ENCODE assay signal across 1 cellular context in genomic region chr18:9708882-9709877, GRCh38.
TF ChIP-seq lines count a peak whose summit lies in the region.

No MANE protein-coding gene starts in this region.

TF ChIP-seq in K562, 482 proteins besides CTCF, POLR2A, EP300 and RAD21 (continued from another document):
- TF ChIP-seq ZNF79 (CRISPR knock-in tag; IDR thresholded peaks at IDR 0.05; ENCODE audit: low read depth) (no peak), NUFIP1 (IDR thresholded peaks at IDR 0.05; ENCODE audit: partially characterized antibody) (no peak), ZNF217 (CRISPR knock-in tag; IDR thresholded peaks at IDR 0.05) (no peak), MAZ (CRISPR knock-in tag; conservative IDR thresholded peaks at IDR 0.05 in 1 of 2, IDR thresholded peaks at IDR 0.05 in 1 of 2) (0 out of 4 replicates have a peak, but pooled peaks of 1 of the 2 experiments have one; percentile 4), CHD1 (IDR thresholded peaks at IDR 0.05; ENCODE audit: low read length) (peak; percentile 59), RBM25 (IDR thresholded peaks at IDR 0.05; ENCODE audit: low read depth, low read length, severe bottlenecking) (no peak), MBD1 (CRISPR knock-in tag; IDR thresholded peaks at IDR 0.05) (0 out of 2 replicates have a peak, but pooled peaks have one; percentile 22), ZC3H4 (CRISPR knock-in tag; IDR thresholded peaks at IDR 0.05; ENCODE audit: borderline replicate concordance) (0 out of 2 replicates have a peak, but pooled peaks have one; percentile 18), IFI16 (CRISPR knock-in tag; IDR thresholded peaks at IDR 0.05) (no peak), HOXB6 (CRISPR knock-in tag; IDR thresholded peaks at IDR 0.05; ENCODE audit: borderline replicate concordance) (no peak), FOXP1 (CRISPR knock-in tag; IDR thresholded peaks at IDR 0.05) (no peak), ZNF263 (CRISPR knock-in tag; IDR thresholded peaks at IDR 0.05; ENCODE audit: borderline replicate concordance) (peak; percentile 6; the same call in 1 of the 2 replicates), ARID3B (CRISPR knock-in tag; IDR thresholded peaks at IDR 0.05; ENCODE audit: borderline replicate concordance) (no peak), DLX4 (CRISPR knock-in tag; IDR thresholded peaks at IDR 0.05) (no peak), TOE1 (IDR thresholded peaks at IDR 0.05; ENCODE audit: borderline replicate concordance) (0 out of 2 replicates have a peak, but pooled peaks have one; percentile 3), TOE1 (CRISPR knock-in tag; IDR thresholded peaks at IDR 0.05; ENCODE audit: borderline replicate concordance, low read depth) (no peak), ZNF41 (CRISPR knock-in tag; conservative IDR thresholded peaks at IDR 0.05) (no peak), NCOA6 (IDR thresholded peaks at IDR 0.05) (0 out of 2 replicates have a peak, but pooled peaks have one; percentile 7), CREB1 (IDR thresholded peaks at IDR 0.05) (no peak), CREB1 (CRISPR knock-in tag; IDR thresholded peaks at IDR 0.05) (no peak), DPF2 (IDR thresholded peaks at IDR 0.05) (0 out of 2 replicates have a peak, but pooled peaks have one; percentile 21)
- TF ChIP-seq, protein P1, sequence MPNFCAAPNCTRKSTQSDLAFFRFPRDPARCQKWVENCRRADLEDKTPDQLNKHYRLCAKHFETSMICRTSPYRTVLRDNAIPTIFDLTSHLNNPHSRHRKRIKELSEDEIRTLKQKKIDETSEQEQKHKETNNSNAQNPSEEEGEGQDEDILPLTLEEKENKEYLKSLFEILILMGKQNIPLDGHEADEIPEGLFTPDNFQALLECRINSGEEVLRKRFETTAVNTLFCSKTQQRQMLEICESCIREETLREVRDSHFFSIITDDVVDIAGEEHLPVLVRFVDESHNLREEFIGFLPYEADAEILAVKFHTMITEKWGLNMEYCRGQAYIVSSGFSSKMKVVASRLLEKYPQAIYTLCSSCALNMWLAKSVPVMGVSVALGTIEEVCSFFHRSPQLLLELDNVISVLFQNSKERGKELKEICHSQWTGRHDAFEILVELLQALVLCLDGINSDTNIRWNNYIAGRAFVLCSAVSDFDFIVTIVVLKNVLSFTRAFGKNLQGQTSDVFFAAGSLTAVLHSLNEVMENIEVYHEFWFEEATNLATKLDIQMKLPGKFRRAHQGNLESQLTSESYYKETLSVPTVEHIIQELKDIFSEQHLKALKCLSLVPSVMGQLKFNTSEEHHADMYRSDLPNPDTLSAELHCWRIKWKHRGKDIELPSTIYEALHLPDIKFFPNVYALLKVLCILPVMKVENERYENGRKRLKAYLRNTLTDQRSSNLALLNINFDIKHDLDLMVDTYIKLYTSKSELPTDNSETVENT (CRISPR knock-in tag; IDR thresholded peaks at IDR 0.05) = 0 out of 2 replicates have a peak, but pooled peaks have one; percentile 7
- TF ChIP-seq, protein P2, sequence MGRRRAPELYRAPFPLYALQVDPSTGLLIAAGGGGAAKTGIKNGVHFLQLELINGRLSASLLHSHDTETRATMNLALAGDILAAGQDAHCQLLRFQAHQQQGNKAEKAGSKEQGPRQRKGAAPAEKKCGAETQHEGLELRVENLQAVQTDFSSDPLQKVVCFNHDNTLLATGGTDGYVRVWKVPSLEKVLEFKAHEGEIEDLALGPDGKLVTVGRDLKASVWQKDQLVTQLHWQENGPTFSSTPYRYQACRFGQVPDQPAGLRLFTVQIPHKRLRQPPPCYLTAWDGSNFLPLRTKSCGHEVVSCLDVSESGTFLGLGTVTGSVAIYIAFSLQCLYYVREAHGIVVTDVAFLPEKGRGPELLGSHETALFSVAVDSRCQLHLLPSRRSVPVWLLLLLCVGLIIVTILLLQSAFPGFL (CRISPR knock-in tag; IDR thresholded peaks at IDR 0.05) = no peak
- TF ChIP-seq, protein P3, sequence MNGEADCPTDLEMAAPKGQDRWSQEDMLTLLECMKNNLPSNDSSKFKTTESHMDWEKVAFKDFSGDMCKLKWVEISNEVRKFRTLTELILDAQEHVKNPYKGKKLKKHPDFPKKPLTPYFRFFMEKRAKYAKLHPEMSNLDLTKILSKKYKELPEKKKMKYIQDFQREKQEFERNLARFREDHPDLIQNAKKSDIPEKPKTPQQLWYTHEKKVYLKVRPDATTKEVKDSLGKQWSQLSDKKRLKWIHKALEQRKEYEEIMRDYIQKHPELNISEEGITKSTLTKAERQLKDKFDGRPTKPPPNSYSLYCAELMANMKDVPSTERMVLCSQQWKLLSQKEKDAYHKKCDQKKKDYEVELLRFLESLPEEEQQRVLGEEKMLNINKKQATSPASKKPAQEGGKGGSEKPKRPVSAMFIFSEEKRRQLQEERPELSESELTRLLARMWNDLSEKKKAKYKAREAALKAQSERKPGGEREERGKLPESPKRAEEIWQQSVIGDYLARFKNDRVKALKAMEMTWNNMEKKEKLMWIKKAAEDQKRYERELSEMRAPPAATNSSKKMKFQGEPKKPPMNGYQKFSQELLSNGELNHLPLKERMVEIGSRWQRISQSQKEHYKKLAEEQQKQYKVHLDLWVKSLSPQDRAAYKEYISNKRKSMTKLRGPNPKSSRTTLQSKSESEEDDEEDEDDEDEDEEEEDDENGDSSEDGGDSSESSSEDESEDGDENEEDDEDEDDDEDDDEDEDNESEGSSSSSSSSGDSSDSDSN (IDR thresholded peaks at IDR 0.05; ENCODE audit: borderline replicate concordance in 1 of 2, low read depth in 2 of 2, low read length in 2 of 2) = peak; percentile 1 to 19; a peak in 2 of 4 replicates
- TF ChIP-seq, protein P4, sequence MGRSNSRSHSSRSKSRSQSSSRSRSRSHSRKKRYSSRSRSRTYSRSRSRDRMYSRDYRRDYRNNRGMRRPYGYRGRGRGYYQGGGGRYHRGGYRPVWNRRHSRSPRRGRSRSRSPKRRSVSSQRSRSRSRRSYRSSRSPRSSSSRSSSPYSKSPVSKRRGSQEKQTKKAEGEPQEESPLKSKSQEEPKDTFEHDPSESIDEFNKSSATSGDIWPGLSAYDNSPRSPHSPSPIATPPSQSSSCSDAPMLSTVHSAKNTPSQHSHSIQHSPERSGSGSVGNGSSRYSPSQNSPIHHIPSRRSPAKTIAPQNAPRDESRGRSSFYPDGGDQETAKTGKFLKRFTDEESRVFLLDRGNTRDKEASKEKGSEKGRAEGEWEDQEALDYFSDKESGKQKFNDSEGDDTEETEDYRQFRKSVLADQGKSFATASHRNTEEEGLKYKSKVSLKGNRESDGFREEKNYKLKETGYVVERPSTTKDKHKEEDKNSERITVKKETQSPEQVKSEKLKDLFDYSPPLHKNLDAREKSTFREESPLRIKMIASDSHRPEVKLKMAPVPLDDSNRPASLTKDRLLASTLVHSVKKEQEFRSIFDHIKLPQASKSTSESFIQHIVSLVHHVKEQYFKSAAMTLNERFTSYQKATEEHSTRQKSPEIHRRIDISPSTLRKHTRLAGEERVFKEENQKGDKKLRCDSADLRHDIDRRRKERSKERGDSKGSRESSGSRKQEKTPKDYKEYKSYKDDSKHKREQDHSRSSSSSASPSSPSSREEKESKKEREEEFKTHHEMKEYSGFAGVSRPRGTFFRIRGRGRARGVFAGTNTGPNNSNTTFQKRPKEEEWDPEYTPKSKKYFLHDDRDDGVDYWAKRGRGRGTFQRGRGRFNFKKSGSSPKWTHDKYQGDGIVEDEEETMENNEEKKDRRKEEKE (IDR thresholded peaks at IDR 0.05; ENCODE audit: borderline replicate concordance in 1 of 2, control insufficient read depth in 1 of 2, low read depth in 2 of 2, low read length in 1 of 2) = no peak
- TF ChIP-seq, protein P5, sequence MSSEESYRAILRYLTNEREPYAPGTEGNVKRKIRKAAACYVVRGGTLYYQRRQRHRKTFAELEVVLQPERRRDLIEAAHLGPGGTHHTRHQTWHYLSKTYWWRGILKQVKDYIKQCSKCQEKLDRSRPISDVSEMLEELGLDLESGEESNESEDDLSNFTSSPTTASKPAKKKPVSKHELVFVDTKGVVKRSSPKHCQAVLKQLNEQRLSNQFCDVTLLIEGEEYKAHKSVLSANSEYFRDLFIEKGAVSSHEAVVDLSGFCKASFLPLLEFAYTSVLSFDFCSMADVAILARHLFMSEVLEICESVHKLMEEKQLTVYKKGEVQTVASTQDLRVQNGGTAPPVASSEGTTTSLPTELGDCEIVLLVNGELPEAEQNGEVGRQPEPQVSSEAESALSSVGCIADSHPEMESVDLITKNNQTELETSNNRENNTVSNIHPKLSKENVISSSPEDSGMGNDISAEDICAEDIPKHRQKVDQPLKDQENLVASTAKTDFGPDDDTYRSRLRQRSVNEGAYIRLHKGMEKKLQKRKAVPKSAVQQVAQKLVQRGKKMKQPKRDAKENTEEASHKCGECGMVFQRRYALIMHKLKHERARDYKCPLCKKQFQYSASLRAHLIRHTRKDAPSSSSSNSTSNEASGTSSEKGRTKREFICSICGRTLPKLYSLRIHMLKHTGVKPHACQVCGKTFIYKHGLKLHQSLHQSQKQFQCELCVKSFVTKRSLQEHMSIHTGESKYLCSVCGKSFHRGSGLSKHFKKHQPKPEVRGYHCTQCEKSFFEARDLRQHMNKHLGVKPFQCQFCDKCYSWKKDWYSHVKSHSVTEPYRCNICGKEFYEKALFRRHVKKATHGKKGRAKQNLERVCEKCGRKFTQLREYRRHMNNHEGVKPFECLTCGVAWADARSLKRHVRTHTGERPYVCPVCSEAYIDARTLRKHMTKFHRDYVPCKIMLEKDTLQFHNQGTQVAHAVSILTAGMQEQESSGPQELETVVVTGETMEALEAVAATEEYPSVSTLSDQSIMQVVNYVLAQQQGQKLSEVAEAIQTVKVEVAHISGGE (CRISPR knock-in tag; IDR thresholded peaks at IDR 0.05) = peak in 1 of 3 experiments; percentile 45; a peak in 1 of 6 replicates
TF ChIP-seq in K562: peak in this region for 15.
